2 cellular contexts compared by ENCODE assay signal in the genomic region with DNA sequence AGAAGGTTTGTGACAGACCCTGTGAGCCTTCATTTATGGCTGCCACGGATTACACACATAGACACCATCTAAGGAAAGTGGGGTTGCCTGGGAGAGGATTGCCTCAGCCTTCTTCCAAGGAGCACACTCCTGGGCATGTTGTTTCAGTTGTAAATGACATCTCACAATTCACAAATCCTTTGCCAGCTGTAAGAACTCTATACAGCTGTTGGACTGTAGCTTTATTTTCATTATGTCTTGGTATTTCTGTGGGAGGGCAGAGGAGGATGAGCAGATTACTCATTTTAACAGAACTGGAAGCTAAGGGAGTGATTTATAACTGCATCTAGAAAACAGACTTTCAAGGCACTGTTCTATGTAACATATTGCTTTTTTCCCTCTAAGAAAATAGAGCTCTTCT.
TF ChIP-seq lines count a peak whose summit lies in the region.

No MANE protein-coding gene starts in this region.

TF ChIP-seq in SK-N-SH, 30 proteins besides CTCF, POLR2A, EP300 and RAD21 (continued from another document):
- TF ChIP-seq, protein P1, sequence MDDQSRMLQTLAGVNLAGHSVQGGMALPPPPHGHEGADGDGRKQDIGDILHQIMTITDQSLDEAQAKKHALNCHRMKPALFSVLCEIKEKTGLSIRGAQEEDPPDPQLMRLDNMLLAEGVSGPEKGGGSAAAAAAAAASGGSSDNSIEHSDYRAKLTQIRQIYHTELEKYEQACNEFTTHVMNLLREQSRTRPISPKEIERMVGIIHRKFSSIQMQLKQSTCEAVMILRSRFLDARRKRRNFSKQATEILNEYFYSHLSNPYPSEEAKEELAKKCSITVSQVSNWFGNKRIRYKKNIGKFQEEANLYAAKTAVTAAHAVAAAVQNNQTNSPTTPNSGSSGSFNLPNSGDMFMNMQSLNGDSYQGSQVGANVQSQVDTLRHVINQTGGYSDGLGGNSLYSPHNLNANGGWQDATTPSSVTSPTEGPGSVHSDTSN (IDR thresholded peaks at IDR 0.05) = no peak
- no peak for TF ChIP-seq MEF2A (IDR thresholded peaks at IDR 0.05; ENCODE audit: borderline replicate concordance, low read depth)
- no peak for TF ChIP-seq MXI1 (IDR thresholded peaks at IDR 0.05; ENCODE audit: low read depth, low read length)
TF ChIP-seq in SK-N-SH: peak in this region for 0.

TF ChIP-seq in SK-N-SH treated with all-trans-retinoic acid at 6 μM for 48 hours, 23 proteins besides CTCF, POLR2A, EP300 and RAD21 (continued from another document):
- TF ChIP-seq, protein P2, sequence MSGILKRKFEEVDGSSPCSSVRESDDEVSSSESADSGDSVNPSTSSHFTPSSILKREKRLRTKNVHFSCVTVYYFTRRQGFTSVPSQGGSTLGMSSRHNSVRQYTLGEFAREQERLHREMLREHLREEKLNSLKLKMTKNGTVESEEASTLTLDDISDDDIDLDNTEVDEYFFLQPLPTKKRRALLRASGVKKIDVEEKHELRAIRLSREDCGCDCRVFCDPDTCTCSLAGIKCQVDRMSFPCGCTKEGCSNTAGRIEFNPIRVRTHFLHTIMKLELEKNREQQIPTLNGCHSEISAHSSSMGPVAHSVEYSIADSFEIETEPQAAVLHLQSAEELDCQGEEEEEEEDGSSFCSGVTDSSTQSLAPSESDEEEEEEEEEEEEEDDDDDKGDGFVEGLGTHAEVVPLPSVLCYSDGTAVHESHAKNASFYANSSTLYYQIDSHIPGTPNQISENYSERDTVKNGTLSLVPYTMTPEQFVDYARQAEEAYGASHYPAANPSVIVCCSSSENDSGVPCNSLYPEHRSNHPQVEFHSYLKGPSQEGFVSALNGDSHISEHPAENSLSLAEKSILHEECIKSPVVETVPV (CRISPR knock-in tag; IDR thresholded peaks at IDR 0.05) = no peak
- TF ChIP-seq, protein P3, sequence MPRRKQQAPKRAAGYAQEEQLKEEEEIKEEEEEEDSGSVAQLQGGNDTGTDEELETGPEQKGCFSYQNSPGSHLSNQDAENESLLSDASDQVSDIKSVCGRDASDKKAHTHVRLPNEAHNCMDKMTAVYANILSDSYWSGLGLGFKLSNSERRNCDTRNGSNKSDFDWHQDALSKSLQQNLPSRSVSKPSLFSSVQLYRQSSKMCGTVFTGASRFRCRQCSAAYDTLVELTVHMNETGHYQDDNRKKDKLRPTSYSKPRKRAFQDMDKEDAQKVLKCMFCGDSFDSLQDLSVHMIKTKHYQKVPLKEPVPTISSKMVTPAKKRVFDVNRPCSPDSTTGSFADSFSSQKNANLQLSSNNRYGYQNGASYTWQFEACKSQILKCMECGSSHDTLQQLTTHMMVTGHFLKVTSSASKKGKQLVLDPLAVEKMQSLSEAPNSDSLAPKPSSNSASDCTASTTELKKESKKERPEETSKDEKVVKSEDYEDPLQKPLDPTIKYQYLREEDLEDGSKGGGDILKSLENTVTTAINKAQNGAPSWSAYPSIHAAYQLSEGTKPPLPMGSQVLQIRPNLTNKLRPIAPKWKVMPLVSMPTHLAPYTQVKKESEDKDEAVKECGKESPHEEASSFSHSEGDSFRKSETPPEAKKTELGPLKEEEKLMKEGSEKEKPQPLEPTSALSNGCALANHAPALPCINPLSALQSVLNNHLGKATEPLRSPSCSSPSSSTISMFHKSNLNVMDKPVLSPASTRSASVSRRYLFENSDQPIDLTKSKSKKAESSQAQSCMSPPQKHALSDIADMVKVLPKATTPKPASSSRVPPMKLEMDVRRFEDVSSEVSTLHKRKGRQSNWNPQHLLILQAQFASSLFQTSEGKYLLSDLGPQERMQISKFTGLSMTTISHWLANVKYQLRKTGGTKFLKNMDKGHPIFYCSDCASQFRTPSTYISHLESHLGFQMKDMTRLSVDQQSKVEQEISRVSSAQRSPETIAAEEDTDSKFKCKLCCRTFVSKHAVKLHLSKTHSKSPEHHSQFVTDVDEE (CRISPR knock-in tag; IDR thresholded peaks at IDR 0.05) = no peak
- TF ChIP-seq ZNF70 (CRISPR knock-in tag; IDR thresholded peaks at IDR 0.05) (no peak), ESRRG (CRISPR knock-in tag; IDR thresholded peaks at IDR 0.05) (no peak), BACH2 (CRISPR knock-in tag; IDR thresholded peaks at IDR 0.05; ENCODE audit: borderline replicate concordance) (no peak), RARB (CRISPR knock-in tag; IDR thresholded peaks at IDR 0.05) (no peak), SNAI2 (CRISPR knock-in tag; IDR thresholded peaks at IDR 0.05) (no peak), CSDC2 (CRISPR knock-in tag; IDR thresholded peaks at IDR 0.05) (no peak)
